8 cellular contexts compared by ENCODE assay signal in genomic region chr13:42061943-42062342, GRCh38.
"Had no signal": no experiment of that assay in that cellular context is flagged by ENCODE, and none has a peak within 500 bp of the region (broad histone marks: within the 10 kb centered on the region; RNA-seq: fewer than 3 reads in every experiment).

No MANE protein-coding gene starts in this region.

- H3K27ac ChIP-seq: GM23248 had no signal

- H3K36me3 ChIP-seq: HAP-1 had no signal

- DNase-seq: GM23248, GOT3, H7, H9, HCEC 1CT, HFFc6 had no signal

- H3K4me3 ChIP-seq: GM23248, GM23338, HAP-1 had no signal

- H3K9me3 ChIP-seq: HAP-1 had no signal
